Comparison of ENCODE assay signal across 13 cellular contexts in genomic region chr1:67393240-67393639, GRCh38. TPM values are rescaled to one million over a fixed set of nuclear protein-coding genes. Genes with fewer than 3 reads are reported as not detected.
DNase-seq lines count a peak whose midpoint lies in the region; ATAC-seq and TF ChIP-seq lines count a peak whose summit lies in the region.
"Had no signal": no experiment of that assay in that cellular context is flagged by ENCODE, and none has a peak within 500 bp of the region (broad histone marks: within the 10 kb centered on the region; RNA-seq: fewer than 3 reads in every experiment).

No MANE protein-coding gene starts in this region.

- H3K27ac ChIP-seq in cardiac muscle cell (peak overlapping the region; percentile 22), GM23248 (no peak overlapping the region), OCI-LY7 (ENCODE audit: low read depth, low read length, poor library complexity, severe bottlenecking) (no peak overlapping the region)

- H3K4me3 ChIP-seq in cardiac muscle cell: no peak overlapping the region
- H3K4me3 ChIP-seq in GM23248: no peak overlapping the region
- H3K4me3 ChIP-seq in OCI-LY7 (ENCODE audit: low read depth, low read length, poor library complexity, severe bottlenecking): no peak overlapping the region
- H3K4me3 ChIP-seq: smooth muscle cell had no signal

- H3K9me3 ChIP-seq in cardiac muscle cell (ENCODE audit: low read depth) (no peaks in the 10 kb centered on the region), GM23248 (ENCODE audit: low read depth) (no peaks in the 10 kb centered on the region), OCI-LY7 (ENCODE audit: low read length) (no peaks in the 10 kb centered on the region)

- TF ChIP-seq CTCF in cardiac muscle cell (IDR thresholded peaks at IDR 0.05; ENCODE audit: low read depth, low read length) (no peak), OCI-LY7 (conservative IDR thresholded peaks at IDR 0.05; ENCODE audit: low read length) (no peak)

- H2AFZ ChIP-seq in GM23248: no peak overlapping the region
- H2AFZ ChIP-seq in OCI-LY7 (ENCODE audit: low read length): no peak overlapping the region

- H3K9me2 ChIP-seq in GM23248 (ENCODE audit: insufficient read depth): no peaks in the 10 kb centered on the region
- H3K9me2 ChIP-seq in OCI-LY7 (ENCODE audit: insufficient read depth, low read length): no peaks in the 10 kb centered on the region

- H3K4me2 ChIP-seq in GM23248 (ENCODE audit: unreplicated experiment) (no peak overlapping the region), OCI-LY7 (ENCODE audit: low read length) (no peak overlapping the region)
- H3K4me2 ChIP-seq: smooth muscle cell had no signal

- no peaks in the 10 kb centered on the region for H3K36me3 ChIP-seq in cardiac muscle cell
- H3K36me3 ChIP-seq in GM23248 (ENCODE audit: low read depth): no peaks in the 10 kb centered on the region
- peaks cover 74% of the 10 kb centered on the region for H3K36me3 ChIP-seq in OCI-LY7 (ENCODE audit: insufficient read depth, low read length)

- H3K27me3 ChIP-seq in cardiac muscle cell (peaks cover 16% of the 10 kb centered on the region), GM23248 (replicated peaks; ENCODE audit: insufficient read depth) (no peaks in the 10 kb centered on the region)

- no peak overlapping the region for H3K4me3 Mint-ChIP-seq in natural killer cell treated with Interleukin-12 subunit alpha and Interleukin-12 subunit beta and Interleukin-15 and Interleukin-18, amount 100 ng/mL, for 72 hours
- H3K4me3 Mint-ChIP-seq: activated naive CD4-positive, alpha-beta T cell treated with anti-CD3 and anti-CD28 coated beads, Interleukin-2, amount 50 U/mL, for 24 hours had no signal

- CTCF ChIA-PET in OCI-LY7 (lab: Charles Lee; ENCODE audit: unreplicated experiment): interaction anchor here (0.6 kb wide), 1 partner anchor 323 kb away, joined by 3 read pairs; no protein-coding TSS in a partner anchor

- H3K4me1 Mint-ChIP-seq in natural killer cell treated with Interleukin-12 subunit alpha and Interleukin-12 subunit beta and Interleukin-15 and Interleukin-18, amount 100 ng/mL, for 72 hours (ENCODE audit: low read depth in 2 of 2): peaks cover 23 to 32% of the 10 kb centered on the region in 2 donors

- H3K4me1 ChIP-seq in cardiac muscle cell (ENCODE audit: low read depth): peaks cover 10% of the 10 kb centered on the region
- peaks cover 8% of the 10 kb centered on the region; the same call in 1 of the 2 replicates for H3K4me1 ChIP-seq in GM23248 (ENCODE audit: insufficient read depth)
- H3K4me1 ChIP-seq in OCI-LY7 (ENCODE audit: insufficient read depth, low read length, poor library complexity, severe bottlenecking): no peaks in the 10 kb centered on the region

- POLR2A ChIA-PET in OCI-LY7 (lab: Charles Lee): interaction anchor here (0.6 kb wide), 1 partner anchor 91 kb away, joined by 5 read pairs; no protein-coding TSS in a partner anchor

- no peak overlapping the region for H3K9ac ChIP-seq in GM23248

- in situ Hi-C loops in GM23248 (cut with MboI): no loop called here

- no peaks in the 10 kb centered on the region for H3K79me2 ChIP-seq in GM23248 (ENCODE audit: insufficient read depth)
- no peaks in the 10 kb centered on the region for H3K79me2 ChIP-seq in OCI-LY7 (ENCODE audit: insufficient read depth, low read depth, low read length)

- peak overlapping the region; percentile 29 to 52 for H3K27ac Mint-ChIP-seq in natural killer cell treated with Interleukin-12 subunit alpha and Interleukin-12 subunit beta and Interleukin-15 and Interleukin-18, amount 100 ng/mL, for 72 hours
- H3K27ac Mint-ChIP-seq: activated naive CD4-positive, alpha-beta T cell treated with anti-CD3 and anti-CD28 coated beads, Interleukin-2, amount 50 U/mL, for 24 hours had no signal

- WGBS in GM23248 (ENCODE audit: low coverage in 1 of 2, low lambda C conversion rate in 2 of 2, missing lambda C conversion rate in 2 of 2), 2 experiments: 42 to 43% methylated on average over 12 of the region's 12 CpGs

- H3K27me3 Mint-ChIP-seq in natural killer cell treated with Interleukin-12 subunit alpha and Interleukin-12 subunit beta and Interleukin-15 and Interleukin-18, amount 100 ng/mL, for 72 hours: no peaks in the 10 kb centered on the region
- H3K27me3 Mint-ChIP-seq: activated naive CD4-positive, alpha-beta T cell treated with anti-CD3 and anti-CD28 coated beads, Interleukin-2, amount 50 U/mL, for 24 hours had no signal

- peaks cover 41% of the 10 kb centered on the region for H3K36me3 Mint-ChIP-seq in natural killer cell treated with Interleukin-12 subunit alpha and Interleukin-12 subunit beta and Interleukin-15 and Interleukin-18, amount 100 ng/mL, for 72 hours

- peaks cover 5% of the 10 kb centered on the region; the same call in 1 of the 2 replicates for H3F3A ChIP-seq in GM23248 (ENCODE audit: insufficient read depth)

- no peaks in the 10 kb centered on the region for H3K9me3 Mint-ChIP-seq in natural killer cell treated with Interleukin-12 subunit alpha and Interleukin-12 subunit beta and Interleukin-15 and Interleukin-18, amount 100 ng/mL, for 72 hours
- H3K9me3 Mint-ChIP-seq: activated naive CD4-positive, alpha-beta T cell treated with anti-CD3 and anti-CD28 coated beads, Interleukin-2, amount 50 U/mL, for 24 hours had no signal

- peak in 1 of 2 donors; percentile 8 for ATAC-seq in natural killer cell treated with Interleukin-12 subunit alpha and Interleukin-12 subunit beta and Interleukin-15 and Interleukin-18, amount 100 ng/mL, for 72 hours
- ATAC-seq in HG03196 (IDR thresholded peaks at IDR 0.05; ENCODE audit: unreplicated experiment): no peak
- ATAC-seq: stimulated activated naive CD8-positive, alpha-beta T cell treated with anti-CD3 and anti-CD28 coated beads, Interleukin-15, Interleukin-2, amounts not matched to agents 100 U/mL and 50 U/mL, for 24 hours had no signal

- intact Hi-C loops in OCI-LY7 (cut with micrococcal nuclease; ENCODE audit: unreplicated experiment): no loop called here

- DNase-seq in A172 (ENCODE audit: low spot score): peak; percentile 18
- DNase-seq in NCI-H345 (lab: John Stamatoyannopoulos, UW): peak; percentile 38
- DNase-seq in cardiac muscle cell (ENCODE audit: low read depth in 1 of 2, low spot score in 1 of 2): peak in 1 of 2 donors; percentile 41
- DNase-seq in natural killer cell treated with Interleukin-12 subunit alpha and Interleukin-12 subunit beta and Interleukin-15 and Interleukin-18, amount 100 ng/mL, for 72 hours (ENCODE audit: low spot score): no peak
- no peak for DNase-seq in GM23248
- no peak for DNase-seq in OCI-LY7 (ENCODE audit: low spot score)
- no peak for DNase-seq in NCI-H774 (lab: John Stamatoyannopoulos, UW)
- DNase-seq: COR-L47; NCI-H446 treated with DMSO at 0.1 percent for 48 hours; stimulated activated naive CD8-positive, alpha-beta T cell treated with anti-CD3 and anti-CD28 coated beads, Interleukin-15, Interleukin-2, amounts not matched to agents 100 U/mL and 50 U/mL, for 24 hours had no signal

- H4K20me1 ChIP-seq in GM23248 (ENCODE audit: insufficient read depth): no peaks in the 10 kb centered on the region
- no peaks in the 10 kb centered on the region for H4K20me1 ChIP-seq in OCI-LY7 (ENCODE audit: insufficient read depth, low read length)

- no TSS peak for BruUV-seq in OCI-LY7 (replicated peaks; lab: Mats Ljungman, UMichigan)

RNA-seq across cellular contexts. Expression of gene SERBP1, which starts 37.0 kb away (rescaled TPM):
- 269 and 369 TPM in 2 replicates for total RNA-seq in A172 (2014; rRNA removed; shearing (Covaris generic))
- total RNA-seq in cardiac muscle cell: 255 and 433 TPM in 2 replicates
- 136 and 202 TPM in 2 replicates for polyA plus RNA-seq in cardiac muscle cell
- 100 to 1,000 TPM; 319 to 328 TPM for total RNA-seq in natural killer cell treated with Interleukin-12 subunit alpha and Interleukin-12 subunit beta and Interleukin-15 and Interleukin-18, amount 100 ng/mL, for 72 hours
- total RNA-seq in GM23248 (2014; rRNA removed; shearing (Covaris generic)): 204 and 214 TPM in 2 replicates
- polyA plus RNA-seq in GM23248 (2016; fragmentation: Nextera tagmentation; extraction: Ambion mirVana): 156 and 165 TPM in 2 replicates
- 270 and 443 TPM in 2 replicates for total RNA-seq in OCI-LY7 (2014; rRNA removed; shearing (Covaris generic))
- total RNA-seq in OCI-LY7 (2022): 369 and 410 TPM in 2 replicates

Comparison
In these comparisons a context has a peak if more than half of its experiments do, and no peak if none do; other contexts are left out.
1. DNase-seq: peak in A172 (single experiment) and NCI-H345 (single experiment); none in natural killer cell treated with Interleukin-12 subunit alpha and Interleukin-12 subunit beta and Interleukin-15 and Interleukin-18, amount 100 ng/mL, for 72 hours (single experiment), GM23248 (single experiment), OCI-LY7 (single experiment) and NCI-H774 (single experiment).